15 cellular contexts compared by ENCODE assay signal in genomic region chr4:101252721-101253120, GRCh38.
DNase-seq lines count a peak whose midpoint lies in the region; ATAC-seq and TF ChIP-seq lines count a peak whose summit lies in the region.
"Had no signal": no experiment of that assay in that cellular context is flagged by ENCODE, and none has a peak within 500 bp of the region (broad histone marks: within the 10 kb centered on the region; RNA-seq: fewer than 3 reads in every experiment).

No MANE protein-coding gene starts in this region.

- H3K9ac ChIP-seq in fibroblast of lung (ENCODE audit: insufficient read depth, low read length): no peak overlapping the region
- H3K9ac ChIP-seq: BLaER1, neural progenitor cell had no signal

- DNase-seq in GM12865 (ENCODE audit: low read depth) (peak; percentile 1), fibroblast of lung (ENCODE audit: low read depth in 2 of 2) (peak; percentile 22 to 48), NCI-H146 treated with DMSO at 0.1 percent for 48 hours (lab: John Stamatoyannopoulos, UW; ENCODE audit: unreplicated experiment) (no peak)
- DNase-seq in activated T-cell treated with anti-CD3 and anti-CD28 coated beads, Interleukin-2, amount 50 U/mL, for 24 hours: no peak
- DNase-seq: activated CD8-positive, alpha-beta memory T cell treated with anti-CD3 and anti-CD28 coated beads, Interleukin-2, amount 50 U/mL, for 48 hours; activated naive CD8-positive, alpha-beta T cell treated with anti-CD3 and anti-CD28 coated beads, Interleukin-2, amount 50 U/mL, for 24 hours; uterus had no signal

- H3K27me3 Mint-ChIP-seq in activated T-cell treated with anti-CD3 and anti-CD28 coated beads, Interleukin-2, amount 50 U/mL, for 24 hours: no peaks in the 10 kb centered on the region
- H3K27me3 Mint-ChIP-seq: activated naive CD8-positive, alpha-beta T cell treated with anti-CD3 and anti-CD28 coated beads, Interleukin-2, amount 50 U/mL, for 24 hours had no signal

- no peaks in the 10 kb centered on the region for H3K27me3 ChIP-seq in fibroblast of lung (ENCODE audit: control insufficient read depth, insufficient read depth, low read length)
- H3K27me3 ChIP-seq: BLaER1, neural progenitor cell, uterus had no signal

- TF ChIP-seq CTCF in 22Rv1 (IDR thresholded peaks at IDR 0.05) (no peak), GM12865 (IDR thresholded peaks at IDR 0.05; ENCODE audit: insufficient read depth, low read depth, low read length, missing control alignments) (no peak), fibroblast of lung (conservative IDR thresholded peaks at IDR 0.05 in 1 of 2, IDR thresholded peaks at IDR 0.05 in 1 of 2; ENCODE audit: low read depth in 1 of 2, low read length in 2 of 2) (no peak)

- H2AFZ ChIP-seq in fibroblast of lung (ENCODE audit: low read length): no peak overlapping the region
- H2AFZ ChIP-seq: neural progenitor cell had no signal

- H3K27ac Mint-ChIP-seq in activated T-cell treated with anti-CD3 and anti-CD28 coated beads, Interleukin-2, amount 50 U/mL, for 24 hours: no peak overlapping the region
- H3K27ac Mint-ChIP-seq: activated naive CD8-positive, alpha-beta T cell treated with anti-CD3 and anti-CD28 coated beads, Interleukin-2, amount 50 U/mL, for 24 hours; neural progenitor cell had no signal

- ATAC-seq in HG03575 (IDR thresholded peaks at IDR 0.05; ENCODE audit: extremely low read depth, insufficient number of reproducible peaks, low FRiP score, unreplicated experiment): peak; percentile 66
- ATAC-seq in HG03378 (IDR thresholded peaks at IDR 0.05; ENCODE audit: unreplicated experiment): no peak
- no peak for ATAC-seq in GM19455 (IDR thresholded peaks at IDR 0.05; ENCODE audit: unreplicated experiment)
- ATAC-seq: activated naive CD8-positive, alpha-beta T cell treated with anti-CD3 and anti-CD28 coated beads, Interleukin-2, amount 50 U/mL, for 24 hours; K562 had no signal

- H3K9me3 Mint-ChIP-seq in activated T-cell treated with anti-CD3 and anti-CD28 coated beads, Interleukin-2, amount 50 U/mL, for 24 hours: no peaks in the 10 kb centered on the region
- H3K9me3 Mint-ChIP-seq: activated naive CD8-positive, alpha-beta T cell treated with anti-CD3 and anti-CD28 coated beads, Interleukin-2, amount 50 U/mL, for 24 hours; neural progenitor cell had no signal

- no peaks in the 10 kb centered on the region for H3K36me3 ChIP-seq in fibroblast of lung (ENCODE audit: control insufficient read depth, insufficient read depth, low read length)
- H3K36me3 ChIP-seq: BLaER1, neural progenitor cell, uterus had no signal

- H3K27ac ChIP-seq in 22Rv1 (peak overlapping the region; percentile 97), fibroblast of lung (ENCODE audit: insufficient read depth, low read length) (no peak overlapping the region)
- H3K27ac ChIP-seq: BLaER1, neural progenitor cell, RWPE1, uterus had no signal

- H3K9me3 ChIP-seq in fibroblast of lung (ENCODE audit: control insufficient read depth, insufficient read depth, low read depth, low read length): no peaks in the 10 kb centered on the region
- H3K9me3 ChIP-seq: BLaER1, uterus had no signal

- H3K4me3 ChIP-seq in GM12865 (ENCODE audit: low read depth, low read length) (no peak overlapping the region), fibroblast of lung (replicated peaks in 1 of 4; ENCODE audit: control extremely low read depth in 1 of 4, insufficient read depth in 1 of 4, low read depth in 3 of 4, low read length in 4 of 4) (no peak overlapping the region)
- H3K4me3 ChIP-seq: BLaER1, K562, neural progenitor cell, uterus had no signal

- H3K79me2 ChIP-seq in fibroblast of lung (ENCODE audit: control insufficient read depth, insufficient read depth, low read length): peaks cover 25% of the 10 kb centered on the region

- H4K20me1 ChIP-seq in fibroblast of lung (ENCODE audit: control insufficient read depth, extremely low read depth, insufficient read depth, low read length): peaks cover 2% of the 10 kb centered on the region

- no peak overlapping the region for H3K4me3 Mint-ChIP-seq in activated T-cell treated with anti-CD3 and anti-CD28 coated beads, Interleukin-2, amount 50 U/mL, for 24 hours
- H3K4me3 Mint-ChIP-seq: activated naive CD8-positive, alpha-beta T cell treated with anti-CD3 and anti-CD28 coated beads, Interleukin-2, amount 50 U/mL, for 24 hours; neural progenitor cell had no signal

- H3K4me2 ChIP-seq in fibroblast of lung (ENCODE audit: extremely low read depth, insufficient read depth, low read length): no peak overlapping the region
- H3K4me2 ChIP-seq: BLaER1, neural progenitor cell had no signal

- H3K4me1 Mint-ChIP-seq in activated T-cell treated with anti-CD3 and anti-CD28 coated beads, Interleukin-2, amount 50 U/mL, for 24 hours (ENCODE audit: low read depth): peaks cover 19% of the 10 kb centered on the region
- H3K4me1 Mint-ChIP-seq: neural progenitor cell had no signal

- no peaks in the 10 kb centered on the region for H3K36me3 Mint-ChIP-seq in activated T-cell treated with anti-CD3 and anti-CD28 coated beads, Interleukin-2, amount 50 U/mL, for 24 hours (ENCODE audit: low read depth)
- H3K36me3 Mint-ChIP-seq: neural progenitor cell had no signal

- H3K4me1 ChIP-seq in fibroblast of lung (ENCODE audit: control insufficient read depth, extremely low read depth, insufficient read depth, low read length): peaks cover 2% of the 10 kb centered on the region
- H3K4me1 ChIP-seq: BLaER1, uterus had no signal

Comparison
In these comparisons a context has a peak if more than half of its experiments do, and no peak if none do; other contexts are left out.
1. DNase-seq: peak in GM12865 (single experiment) and fibroblast of lung (2 of 2); none in NCI-H146 treated with DMSO at 0.1 percent for 48 hours (single experiment) and activated T-cell treated with anti-CD3 and anti-CD28 coated beads, Interleukin-2, amount 50 U/mL, for 24 hours (single experiment).